Comparison of ENCODE assay signal across 31 cellular contexts in the genomic region with DNA sequence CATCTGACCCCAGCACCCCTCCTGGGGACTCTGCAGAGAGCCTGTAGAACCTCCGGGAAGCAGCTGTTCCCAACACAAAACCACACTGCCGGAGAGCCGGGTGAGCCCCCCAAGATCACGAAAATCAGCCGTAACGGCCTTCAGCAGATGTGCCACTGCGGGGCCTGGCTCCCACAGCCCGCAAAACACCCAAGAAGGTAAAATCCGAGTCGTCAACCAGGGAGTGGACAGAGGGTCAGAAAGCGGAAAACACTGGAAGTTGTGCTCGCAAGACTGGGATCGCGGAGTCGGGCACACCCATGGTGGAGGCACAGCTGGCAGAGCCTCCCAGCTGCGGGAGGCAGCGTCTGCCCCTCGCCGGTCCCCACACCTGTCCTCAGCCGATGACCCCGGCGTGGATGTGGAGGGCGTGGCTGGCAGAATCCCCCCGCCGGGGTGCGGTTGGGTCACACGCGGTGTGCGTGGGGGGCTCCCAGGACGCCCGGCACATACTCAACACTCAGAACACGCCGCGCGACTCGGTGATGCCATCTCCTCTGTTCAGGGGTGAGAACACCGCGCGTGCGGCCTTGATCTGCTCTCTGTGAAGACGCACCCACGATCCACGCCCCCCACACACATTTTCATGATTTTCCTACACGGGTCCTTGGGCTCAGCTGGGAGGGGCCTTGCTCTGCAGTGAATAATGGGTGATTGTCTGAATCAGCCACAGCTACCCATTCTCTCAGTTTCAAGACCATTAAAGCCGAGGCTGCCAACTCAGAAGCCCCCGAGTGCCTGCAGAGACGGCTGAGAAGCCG. TPM values are rescaled to one million over a fixed set of nuclear protein-coding genes. Genes with fewer than 3 reads are reported as not detected.
A peak's percentile ranks its signal among the peaks of the same experiment; 100 is the strongest.
DNase-seq lines count a peak whose midpoint lies in the region; ATAC-seq, FAIRE-seq and TF ChIP-seq lines count a peak whose summit lies in the region.
"Had no signal": no experiment of that assay in that cellular context is flagged by ENCODE, and none has a peak within 500 bp of the region (broad histone marks: within the 10 kb centered on the region; RNA-seq: fewer than 3 reads in every experiment).

No MANE protein-coding gene starts in this region.

- no peak overlapping the region for H3K9ac ChIP-seq in HepG2 (ENCODE audit: insufficient read depth, low read depth, low read length)
- H3K9ac ChIP-seq in endodermal cell (ENCODE audit: extremely low read depth, low read length, poor library complexity, severe bottlenecking), result no peak overlapping the region
- H3K9ac ChIP-seq: GM23248, SK-N-SH had no signal

- H3K9me3 Mint-ChIP-seq in endodermal cell, result no peaks in the 10 kb centered on the region
- H3K9me3 Mint-ChIP-seq in progenitor cell of endocrine pancreas (ENCODE audit: low read depth), result no peaks in the 10 kb centered on the region
- H3K9me3 Mint-ChIP-seq in activated naive CD4-positive, alpha-beta T cell treated with anti-CD3 and anti-CD28 coated beads, Interleukin-2, amount 10 ng/mL, durations not matched to agents 7 days and 5 days, result no peaks in the 10 kb centered on the region
- H3K9me3 Mint-ChIP-seq: activated naive CD4-positive, alpha-beta T cell treated with anti-CD3 and anti-CD28 coated beads, Interleukin-2, amount 50 U/mL, for 72 hours; activated T-helper 17 cell treated with anti-CD3 and anti-CD28 coated beads, Interleukin-2, amount 50 U/mL, for 72 hours; CD8-positive, alpha-beta memory T cell; effector memory CD8-positive, alpha-beta T cell had no signal

- 96% methylated on average over 43 of the region's 48 CpGs for WGBS in HepG2 (ENCODE audit: low lambda C conversion rate)
- WGBS in right lobe of liver (ENCODE audit: insufficient coverage, low coverage, low lambda C conversion rate, missing lambda C conversion rate), result 90% methylated on average over 6 of the region's 48 CpGs
- 93 to 95% methylated on average over 32 to 48 of the region's 48 CpGs for WGBS in endodermal cell (ENCODE audit: insufficient coverage in 1 of 2, insufficient read length in 1 of 2), 2 experiments

- no peak for TF ChIP-seq POLR2A in HepG2 (IDR thresholded peaks at IDR 0.05; ENCODE audit: insufficient read depth in 1 of 2, low read depth in 2 of 2, low read length in 2 of 2)
- TF ChIP-seq POLR2A in right lobe of liver (IDR thresholded peaks at IDR 0.05), result no peak

- BruUV-seq in HepG2 (replicated peaks; lab: Mats Ljungman, UMichigan) (no TSS peak), A673 (replicated peaks; lab: Mats Ljungman, UMichigan) (no TSS peak)

- no peaks in the 10 kb centered on the region for H3K27me3 Mint-ChIP-seq in endodermal cell (ENCODE audit: insufficient read depth)
- no peaks in the 10 kb centered on the region for H3K27me3 Mint-ChIP-seq in progenitor cell of endocrine pancreas
- no peaks in the 10 kb centered on the region for H3K27me3 Mint-ChIP-seq in activated naive CD4-positive, alpha-beta T cell treated with anti-CD3 and anti-CD28 coated beads, Interleukin-2, amount 10 ng/mL, durations not matched to agents 7 days and 5 days
- H3K27me3 Mint-ChIP-seq: activated CD8-positive, alpha-beta T cell treated with anti-CD3 and anti-CD28 coated beads for 36 hours; activated T-helper 17 cell treated with anti-CD3 and anti-CD28 coated beads, Interleukin-2, amount 50 U/mL, for 72 hours; CD8-positive, alpha-beta memory T cell; effector memory CD8-positive, alpha-beta T cell; naive B cell; stimulated activated naive B cell treated with anti-CD40 and anti-IgM and Interleukin-4, amounts not matched to agents 10 μg/mL and 1 μg/mL and 100 μg/mL, for 72 hours had no signal

- POLR2A ChIA-PET in HepG2 (lab: Yijun Ruan, JAX) (no interaction called here), A673 (lab: Charles Lee; ENCODE audit: low non-redundant PET) (no interaction called here)

- CTCF ChIA-PET in HepG2 (lab: Yijun Ruan, JAX; ENCODE audit: low intra/inter-chr PET ratio, low total read pairs), result no interaction called here
- CTCF ChIA-PET in activated naive CD4-positive, alpha-beta T cell treated with anti-CD3 and anti-CD28 coated beads, Interleukin-2, amount 10 ng/mL, durations not matched to agents 7 days and 5 days (lab: Charles Lee), result no interaction called here
- CTCF ChIA-PET in A673 (lab: Charles Lee), result no interaction called here

- TF ChIP-seq CTCF in HepG2 (CRISPR knock-in tag; IDR thresholded peaks at IDR 0.05), result no peak
- TF ChIP-seq CTCF in right lobe of liver (IDR thresholded peaks at IDR 0.05), result no peak
- TF ChIP-seq CTCF in endodermal cell (conservative IDR thresholded peaks at IDR 0.05), result no peak
- no peak for TF ChIP-seq CTCF in progenitor cell of endocrine pancreas (IDR thresholded peaks at IDR 0.05; ENCODE audit: unreplicated experiment)
- TF ChIP-seq CTCF in A673 (conservative IDR thresholded peaks at IDR 0.05; ENCODE audit: low read depth, low read length), result no peak

- H3K27me3 ChIP-seq in HepG2 (ENCODE audit: control insufficient read depth in 1 of 2, insufficient read depth in 2 of 2, low read length in 2 of 2), result no peaks in the 10 kb centered on the region
- H3K27me3 ChIP-seq in right lobe of liver, result no peaks in the 10 kb centered on the region
- no peaks in the 10 kb centered on the region for H3K27me3 ChIP-seq in endodermal cell (ENCODE audit: control insufficient read depth, insufficient read depth, low read length, poor library complexity, severe bottlenecking)
- H3K27me3 ChIP-seq in A673 (replicated peaks; ENCODE audit: insufficient read depth, low read depth, low read length, poor library complexity), result no peaks in the 10 kb centered on the region
- H3K27me3 ChIP-seq: heart right ventricle had no signal

- peak overlapping the region; percentile 40 for H3K27ac Mint-ChIP-seq in endodermal cell
- H3K27ac Mint-ChIP-seq in progenitor cell of endocrine pancreas, result peak overlapping the region; percentile 5
- no peak overlapping the region for H3K27ac Mint-ChIP-seq in activated naive CD4-positive, alpha-beta T cell treated with anti-CD3 and anti-CD28 coated beads, Interleukin-2, amount 10 ng/mL, durations not matched to agents 7 days and 5 days
- H3K27ac Mint-ChIP-seq: activated CD8-positive, alpha-beta T cell treated with anti-CD3 and anti-CD28 coated beads for 36 hours; activated T-helper 17 cell treated with anti-CD3 and anti-CD28 coated beads, Interleukin-2, amount 50 U/mL, for 72 hours; stimulated activated naive B cell treated with anti-CD40 and anti-IgM and Interleukin-4, amounts not matched to agents 10 μg/mL and 1 μg/mL and 100 μg/mL, for 72 hours had no signal

- no peak overlapping the region for H3K4me2 ChIP-seq in HepG2 (ENCODE audit: low read depth, low read length)
- H3K4me2 ChIP-seq: SK-N-SH had no signal

- H2AFZ ChIP-seq in HepG2 (ENCODE audit: low read length), result no peak overlapping the region
- H2AFZ ChIP-seq: GM23248 had no signal

- H3K4me3 Mint-ChIP-seq in endodermal cell (no peak overlapping the region), progenitor cell of endocrine pancreas (ENCODE audit: low read depth) (no peak overlapping the region)
- no peak overlapping the region for H3K4me3 Mint-ChIP-seq in activated naive CD4-positive, alpha-beta T cell treated with anti-CD3 and anti-CD28 coated beads, Interleukin-2, amount 10 ng/mL, durations not matched to agents 7 days and 5 days
- H3K4me3 Mint-ChIP-seq: activated CD8-positive, alpha-beta T cell treated with anti-CD3 and anti-CD28 coated beads for 36 hours; activated T-helper 17 cell treated with anti-CD3 and anti-CD28 coated beads, Interleukin-2, amount 50 U/mL, for 72 hours; CD8-positive, alpha-beta memory T cell; effector memory CD8-positive, alpha-beta T cell; naive B cell; stimulated activated naive B cell treated with anti-CD40 and anti-IgM and Interleukin-4, amounts not matched to agents 10 μg/mL and 1 μg/mL and 100 μg/mL, for 72 hours had no signal

- H3K4me1 ChIP-seq in HepG2 (ENCODE audit: insufficient read depth, low read length), result no peaks in the 10 kb centered on the region
- H3K4me1 ChIP-seq in right lobe of liver, result no peaks in the 10 kb centered on the region
- no peaks in the 10 kb centered on the region for H3K4me1 ChIP-seq in endodermal cell (ENCODE audit: control insufficient read depth, insufficient read depth, low read length)
- no peaks in the 10 kb centered on the region for H3K4me1 ChIP-seq in A673 (ENCODE audit: insufficient read depth, low read length, poor library complexity, severe bottlenecking)

- no peak for ATAC-seq in HepG2
- ATAC-seq in right lobe of liver, result no peak
- no peak for ATAC-seq in left lobe of liver
- ATAC-seq: activated CD8-positive, alpha-beta T cell treated with anti-CD3 and anti-CD28 coated beads for 36 hours; activated naive CD4-positive, alpha-beta T cell treated with anti-CD3 and anti-CD28 coated beads, Interleukin-2, amount 50 U/mL, for 72 hours; activated T-helper 17 cell treated with anti-CD3 and anti-CD28 coated beads, Interleukin-2, amount 50 U/mL, for 72 hours; effector memory CD8-positive, alpha-beta T cell; stimulated activated naive B cell treated with anti-CD40 and anti-IgM and Interleukin-4, amounts not matched to agents 10 μg/mL and 1 μg/mL and 100 μg/mL, for 72 hours had no signal

- peaks cover 0 to 6% of the 10 kb centered on the region in 2 experiments; a peak in 1 of 5 replicates for H3K36me3 ChIP-seq in HepG2 (replicated peaks in 1 of 2; ENCODE audit: control insufficient read depth in 1 of 2, insufficient read depth in 2 of 2, low read length in 2 of 2)
- no peaks in the 10 kb centered on the region for H3K36me3 ChIP-seq in right lobe of liver
- no peaks in the 10 kb centered on the region for H3K36me3 ChIP-seq in endodermal cell (ENCODE audit: control insufficient read depth, insufficient read depth, low read length)
- no peaks in the 10 kb centered on the region for H3K36me3 ChIP-seq in A673 (ENCODE audit: insufficient read depth, low read length, poor library complexity, severe bottlenecking)

- no peaks in the 10 kb centered on the region for H3K4me1 Mint-ChIP-seq in endodermal cell
- no peaks in the 10 kb centered on the region for H3K4me1 Mint-ChIP-seq in progenitor cell of endocrine pancreas (ENCODE audit: low read depth)
- no peaks in the 10 kb centered on the region for H3K4me1 Mint-ChIP-seq in activated naive CD4-positive, alpha-beta T cell treated with anti-CD3 and anti-CD28 coated beads, Interleukin-2, amount 10 ng/mL, durations not matched to agents 7 days and 5 days
- H3K4me1 Mint-ChIP-seq: CD8-positive, alpha-beta memory T cell had no signal

- intact Hi-C loops in HepG2 (cut with micrococcal nuclease; ENCODE audit: unreplicated experiment) (no loop called here), right lobe of liver (cut with DNase I) (no loop called here), A673 (cut with micrococcal nuclease; ENCODE audit: unreplicated experiment) (no loop called here)

- no peaks in the 10 kb centered on the region for H3K79me2 ChIP-seq in HepG2 (ENCODE audit: insufficient read depth, low read length)

- FAIRE-seq in HepG2 (lab: Jason Lieb, UNC), result no peak
- FAIRE-seq: A204.1, bronchial epithelial cell, colon had no signal

- no peak overlapping the region for H3K4me3 ChIP-seq in HepG2 (replicated peaks in 1 of 3; ENCODE audit: insufficient read depth in 1 of 3, low read depth in 2 of 3, low read length in 3 of 3)
- no peak overlapping the region for H3K4me3 ChIP-seq in right lobe of liver
- no peak overlapping the region for H3K4me3 ChIP-seq in endodermal cell (ENCODE audit: low read length)
- no peak overlapping the region for H3K4me3 ChIP-seq in A673 (ENCODE audit: low read depth, low read length, poor library complexity, severe bottlenecking)
- H3K4me3 ChIP-seq: GM23248, heart right ventricle had no signal

- DNase-seq in HepG2 (ENCODE audit: low spot score) (no peak), right lobe of liver (no peak), endodermal cell (no peak), progenitor cell of endocrine pancreas (ENCODE audit: low spot score, unreplicated experiment) (no peak), iPS-NIHi7 (ENCODE audit: extremely low spot score) (no peak), left lobe of liver (ENCODE audit: low spot score) (no peak), A673 (ENCODE audit: low spot score) (no peak)
- no peak for DNase-seq in activated naive CD4-positive, alpha-beta T cell treated with anti-CD3 and anti-CD28 coated beads, Interleukin-2, amount 10 ng/mL, durations not matched to agents 7 days and 5 days
- DNase-seq: activated CD8-positive, alpha-beta T cell treated with anti-CD3 and anti-CD28 coated beads for 36 hours; AML-193; CD8-positive, alpha-beta memory T cell; DMS153; effector memory CD8-positive, alpha-beta T cell; GM23248; heart right ventricle; IMR-90; left colon; naive B cell; NCI-H1105 treated with DMSO at 0.1 percent for 48 hours; NCI-H2029; NCI-H226; NCI-H774; RPMI8226; SK-N-SH; stimulated activated naive B cell treated with anti-CD40 and anti-IgM and Interleukin-4, amounts not matched to agents 10 μg/mL and 1 μg/mL and 100 μg/mL, for 72 hours; T-helper 2 cell had no signal

- peaks cover 33% of the 10 kb centered on the region for H3K36me3 Mint-ChIP-seq in endodermal cell (ENCODE audit: low read depth)
- peaks cover 18% of the 10 kb centered on the region for H3K36me3 Mint-ChIP-seq in progenitor cell of endocrine pancreas (ENCODE audit: insufficient read depth)
- H3K36me3 Mint-ChIP-seq in activated naive CD4-positive, alpha-beta T cell treated with anti-CD3 and anti-CD28 coated beads, Interleukin-2, amount 10 ng/mL, durations not matched to agents 7 days and 5 days, result peaks cover 10% of the 10 kb centered on the region

- H3K27ac ChIP-seq in HepG2 (ENCODE audit: extremely low read length, insufficient read depth, low read length), result no peak overlapping the region
- no peak overlapping the region for H3K27ac ChIP-seq in right lobe of liver
- H3K27ac ChIP-seq in endodermal cell (ENCODE audit: low read depth, low read length), result peak overlapping the region; percentile 38
- no peak overlapping the region for H3K27ac ChIP-seq in A673 (ENCODE audit: low read depth, low read length, poor library complexity, severe bottlenecking)
- H3K27ac ChIP-seq: GM23248 had no signal

- TF ChIP-seq RAD21 in HepG2 (CRISPR knock-in tag; IDR thresholded peaks at IDR 0.05), result no peak

- H3K9me3 ChIP-seq in HepG2 (ENCODE audit: low read length), result no peaks in the 10 kb centered on the region
- H3K9me3 ChIP-seq in right lobe of liver, result no peaks in the 10 kb centered on the region
- no peaks in the 10 kb centered on the region for H3K9me3 ChIP-seq in endodermal cell (ENCODE audit: control insufficient read depth, low read length)
- no peaks in the 10 kb centered on the region for H3K9me3 ChIP-seq in A673 (ENCODE audit: low read depth, low read length, poor library complexity, severe bottlenecking)
- H3K9me3 ChIP-seq: heart right ventricle, SK-N-SH had no signal

- TF ChIP-seq EP300 in HepG2 (IDR thresholded peaks at IDR 0.05; ENCODE audit: low read depth in 2 of 2, low read length in 2 of 2) (no peak), HepG2 (CRISPR knock-in tag; IDR thresholded peaks at IDR 0.05; ENCODE audit: borderline replicate concordance) (no peak)

- H4K20me1 ChIP-seq in HepG2 (ENCODE audit: insufficient read depth, low read length), result no peaks in the 10 kb centered on the region

- in situ Hi-C loops in HepG2 (cut with HindIII; ENCODE audit: extremely low pct_ligation_motif_present, low pct_unique_long_range_greater_than_20kb), result no loop called here

RNA-seq across cellular contexts. Expression of a gene that starts 54.0 kb away (rescaled TPM):
- total RNA-seq in HepG2 (2016; rRNA removed; fragmentation: Illumina TruSeq; extraction: Trizol) (0.80 and 1.5 TPM in 2 replicates), right lobe of liver (10 to 100 TPM in 3 of 6 experiments, 1 to 10 TPM in 3; 2.3 to 20.9 (median 8.4) TPM), endodermal cell (10 to 100 TPM; 11.9 to 24.1 TPM), progenitor cell of endocrine pancreas (81.2 and 86.2 TPM in 2 replicates), left lobe of liver (2.7 TPM), A673 (2021) (2.1 and 4.3 TPM in 2 replicates)
- 1.1 and 1.6 TPM in 2 replicates for total RNA-seq in HepG2 (2016; cell fraction: cytosol; rRNA removed; fragmentation: Illumina TruSeq; extraction: Trizol; ENCODE audit: low read depth)
- 1.0 and 1.8 TPM in 2 replicates for total RNA-seq in HepG2 (2016; cell fraction: insoluble cytoplasmic fraction; rRNA removed; fragmentation: Illumina TruSeq; extraction: Trizol)
- 2.6 and 3.0 TPM in 2 replicates for total RNA-seq in HepG2 (2016; cell fraction: membrane; rRNA removed; fragmentation: Illumina TruSeq; extraction: Trizol)
- total RNA-seq in HepG2 (2016; cell fraction: nucleus; rRNA removed; fragmentation: Illumina TruSeq; extraction: Trizol), result 1.3 and 1.4 TPM in 2 replicates
- polyA plus RNA-seq in HepG2 (2011; rRNA removed), result 2.4 and 3.4 TPM in 2 replicates
- 1.2 and 2.1 TPM in 2 replicates for polyA plus RNA-seq in HepG2 (2011; cell fraction: cytosol; rRNA removed)
- 2.9 and 5.0 TPM in 2 replicates for polyA plus RNA-seq in HepG2 (2011; cell fraction: nucleus; rRNA removed)
- 1.2 and 1.3 TPM in 2 replicates for polyA plus RNA-seq in HepG2 (2012)
- 0.57 and 0.60 TPM in 2 replicates for polyA plus RNA-seq in HepG2 (2016; cell fraction: cytosol; fragmentation: Illumina TruSeq; extraction: Trizol; ENCODE audit: low read depth)
- 0.93 and 1.1 TPM in 2 replicates for polyA plus RNA-seq in HepG2 (2016; cell fraction: insoluble cytoplasmic fraction; fragmentation: Illumina TruSeq; extraction: Trizol; ENCODE audit: low read depth)
- 1.1 TPM in 2 replicates for polyA plus RNA-seq in HepG2 (2016; cell fraction: membrane; fragmentation: Illumina TruSeq; extraction: Trizol; ENCODE audit: low read depth)
- polyA plus RNA-seq in HepG2 (2016; cell fraction: nucleus; fragmentation: Illumina TruSeq; extraction: Trizol; ENCODE audit: insufficient read depth, low read depth), result 1.9 TPM in 2 replicates
- polyA minus RNA-seq in HepG2 (2011; rRNA and poly(A)+ RNA removed; ENCODE audit: low replicate concordance), result 14.6 and 20.5 TPM in 2 replicates
- polyA minus RNA-seq in HepG2 (2011; cell fraction: cytosol; rRNA and poly(A)+ RNA removed), result 4.8 and 15.5 TPM in 2 replicates
- polyA minus RNA-seq in HepG2 (2011; cell fraction: nucleus; rRNA and poly(A)+ RNA removed), result 2.3 and 2.4 TPM in 2 replicates
- polyA plus RNA-seq in endodermal cell (2013, experiment 1 of 2), result 7.7 TPM
- polyA plus RNA-seq in endodermal cell (2013, experiment 2 of 2), result 5.3 TPM
